ENCODE assay signal across 2 cellular contexts in the genomic region with DNA sequence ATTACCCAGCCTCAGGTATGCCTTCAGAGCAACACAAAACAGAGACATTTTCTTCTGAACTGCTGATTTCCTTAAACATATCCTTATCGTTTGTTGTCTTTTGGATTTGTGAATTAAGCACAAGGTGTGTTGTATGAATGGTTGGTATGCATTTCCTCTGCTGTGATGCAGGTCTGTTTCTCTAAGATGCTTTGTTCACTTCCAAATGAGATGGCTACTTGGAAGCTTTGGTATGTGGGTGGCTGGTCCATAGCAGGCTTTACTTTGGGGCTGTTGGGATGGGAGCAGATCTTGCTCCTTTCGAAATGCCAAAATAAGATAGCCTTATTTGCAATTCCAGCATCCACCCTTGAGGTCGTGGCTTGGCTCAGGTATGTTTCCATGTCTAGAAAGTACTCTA.
TF ChIP-seq lines count a peak whose summit lies in the region.

No MANE protein-coding gene starts in this region.

TF ChIP-seq in GM23338, 12 proteins besides CTCF, POLR2A, EP300 and RAD21 (continued from another document):
- TF ChIP-seq, protein P1, sequence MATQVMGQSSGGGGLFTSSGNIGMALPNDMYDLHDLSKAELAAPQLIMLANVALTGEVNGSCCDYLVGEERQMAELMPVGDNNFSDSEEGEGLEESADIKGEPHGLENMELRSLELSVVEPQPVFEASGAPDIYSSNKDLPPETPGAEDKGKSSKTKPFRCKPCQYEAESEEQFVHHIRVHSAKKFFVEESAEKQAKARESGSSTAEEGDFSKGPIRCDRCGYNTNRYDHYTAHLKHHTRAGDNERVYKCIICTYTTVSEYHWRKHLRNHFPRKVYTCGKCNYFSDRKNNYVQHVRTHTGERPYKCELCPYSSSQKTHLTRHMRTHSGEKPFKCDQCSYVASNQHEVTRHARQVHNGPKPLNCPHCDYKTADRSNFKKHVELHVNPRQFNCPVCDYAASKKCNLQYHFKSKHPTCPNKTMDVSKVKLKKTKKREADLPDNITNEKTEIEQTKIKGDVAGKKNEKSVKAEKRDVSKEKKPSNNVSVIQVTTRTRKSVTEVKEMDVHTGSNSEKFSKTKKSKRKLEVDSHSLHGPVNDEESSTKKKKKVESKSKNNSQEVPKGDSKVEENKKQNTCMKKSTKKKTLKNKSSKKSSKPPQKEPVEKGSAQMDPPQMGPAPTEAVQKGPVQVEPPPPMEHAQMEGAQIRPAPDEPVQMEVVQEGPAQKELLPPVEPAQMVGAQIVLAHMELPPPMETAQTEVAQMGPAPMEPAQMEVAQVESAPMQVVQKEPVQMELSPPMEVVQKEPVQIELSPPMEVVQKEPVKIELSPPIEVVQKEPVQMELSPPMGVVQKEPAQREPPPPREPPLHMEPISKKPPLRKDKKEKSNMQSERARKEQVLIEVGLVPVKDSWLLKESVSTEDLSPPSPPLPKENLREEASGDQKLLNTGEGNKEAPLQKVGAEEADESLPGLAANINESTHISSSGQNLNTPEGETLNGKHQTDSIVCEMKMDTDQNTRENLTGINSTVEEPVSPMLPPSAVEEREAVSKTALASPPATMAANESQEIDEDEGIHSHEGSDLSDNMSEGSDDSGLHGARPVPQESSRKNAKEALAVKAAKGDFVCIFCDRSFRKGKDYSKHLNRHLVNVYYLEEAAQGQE (IDR thresholded peaks at IDR 0.05; ENCODE audit: unreplicated experiment), result no peak

TF ChIP-seq in WTC11, 78 proteins besides CTCF, POLR2A, EP300 and RAD21 (continued from another document):
- TF ChIP-seq, protein P2, sequence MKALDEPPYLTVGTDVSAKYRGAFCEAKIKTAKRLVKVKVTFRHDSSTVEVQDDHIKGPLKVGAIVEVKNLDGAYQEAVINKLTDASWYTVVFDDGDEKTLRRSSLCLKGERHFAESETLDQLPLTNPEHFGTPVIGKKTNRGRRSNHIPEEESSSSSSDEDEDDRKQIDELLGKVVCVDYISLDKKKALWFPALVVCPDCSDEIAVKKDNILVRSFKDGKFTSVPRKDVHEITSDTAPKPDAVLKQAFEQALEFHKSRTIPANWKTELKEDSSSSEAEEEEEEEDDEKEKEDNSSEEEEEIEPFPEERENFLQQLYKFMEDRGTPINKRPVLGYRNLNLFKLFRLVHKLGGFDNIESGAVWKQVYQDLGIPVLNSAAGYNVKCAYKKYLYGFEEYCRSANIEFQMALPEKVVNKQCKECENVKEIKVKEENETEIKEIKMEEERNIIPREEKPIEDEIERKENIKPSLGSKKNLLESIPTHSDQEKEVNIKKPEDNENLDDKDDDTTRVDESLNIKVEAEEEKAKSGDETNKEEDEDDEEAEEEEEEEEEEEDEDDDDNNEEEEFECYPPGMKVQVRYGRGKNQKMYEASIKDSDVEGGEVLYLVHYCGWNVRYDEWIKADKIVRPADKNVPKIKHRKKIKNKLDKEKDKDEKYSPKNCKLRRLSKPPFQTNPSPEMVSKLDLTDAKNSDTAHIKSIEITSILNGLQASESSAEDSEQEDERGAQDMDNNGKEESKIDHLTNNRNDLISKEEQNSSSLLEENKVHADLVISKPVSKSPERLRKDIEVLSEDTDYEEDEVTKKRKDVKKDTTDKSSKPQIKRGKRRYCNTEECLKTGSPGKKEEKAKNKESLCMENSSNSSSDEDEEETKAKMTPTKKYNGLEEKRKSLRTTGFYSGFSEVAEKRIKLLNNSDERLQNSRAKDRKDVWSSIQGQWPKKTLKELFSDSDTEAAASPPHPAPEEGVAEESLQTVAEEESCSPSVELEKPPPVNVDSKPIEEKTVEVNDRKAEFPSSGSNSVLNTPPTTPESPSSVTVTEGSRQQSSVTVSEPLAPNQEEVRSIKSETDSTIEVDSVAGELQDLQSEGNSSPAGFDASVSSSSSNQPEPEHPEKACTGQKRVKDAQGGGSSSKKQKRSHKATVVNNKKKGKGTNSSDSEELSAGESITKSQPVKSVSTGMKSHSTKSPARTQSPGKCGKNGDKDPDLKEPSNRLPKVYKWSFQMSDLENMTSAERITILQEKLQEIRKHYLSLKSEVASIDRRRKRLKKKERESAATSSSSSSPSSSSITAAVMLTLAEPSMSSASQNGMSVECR (CRISPR knock-in tag; IDR thresholded peaks at IDR 0.05; ENCODE audit: borderline replicate concordance), result no peak
- TF ChIP-seq TCF7 (CRISPR knock-in tag; IDR thresholded peaks at IDR 0.05; ENCODE audit: low read depth) (no peak), ZNF232 (CRISPR knock-in tag; IDR thresholded peaks at IDR 0.05) (no peak)
